10 cellular contexts compared by ENCODE assay signal in the genomic region with DNA sequence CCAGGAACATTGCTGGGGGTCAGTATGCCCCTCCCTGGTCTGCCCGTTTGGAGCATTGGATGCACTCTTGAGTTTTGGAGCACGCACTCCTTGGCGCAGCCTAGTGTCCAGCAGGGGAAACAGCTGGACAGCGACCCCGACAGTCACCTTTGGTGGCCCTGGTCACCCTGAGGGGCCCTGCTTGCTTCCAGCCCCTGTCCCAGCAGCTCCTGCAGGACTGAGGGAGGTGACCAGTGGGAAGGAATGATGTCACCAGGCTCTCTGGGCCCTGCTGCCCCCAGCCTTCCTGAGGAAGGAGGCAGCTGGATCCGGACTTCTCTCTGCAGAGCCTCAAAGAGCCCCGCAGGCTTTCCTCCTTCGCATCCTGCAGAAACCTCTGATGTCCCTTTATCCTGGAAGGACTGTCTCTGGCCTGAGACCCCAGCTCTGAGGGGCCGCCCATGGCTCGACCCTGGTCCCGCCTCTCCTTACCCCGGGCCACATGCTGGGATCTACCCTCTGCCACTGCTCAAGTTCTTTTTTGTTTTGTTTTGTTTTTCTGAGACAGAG. TPM values are rescaled to one million over a fixed set of nuclear protein-coding genes. Genes with fewer than 3 reads are reported as not detected.
DNase-seq lines count a peak whose midpoint lies in the region; ATAC-seq and TF ChIP-seq lines count a peak whose summit lies in the region.
"Had no signal": no experiment of that assay in that cellular context is flagged by ENCODE, and none has a peak within 500 bp of the region (broad histone marks: within the 10 kb centered on the region; RNA-seq: fewer than 3 reads in every experiment).

No MANE protein-coding gene starts in this region.

- peak; percentile 51 for DNase-seq in GM13976 (ENCODE audit: low spot score)
- DNase-seq in right cardiac atrium = peak; percentile 55 to 80 (median 70)
- no peak for DNase-seq in NCI-H2171 treated with DMSO at 0.1 percent for 48 hours (lab: John Stamatoyannopoulos, UW)
- DNase-seq in dorsolateral prefrontal cortex = no peak
- DNase-seq: activated CD4-positive, alpha-beta T cell treated with anti-CD3 and anti-CD28 coated beads, Interleukin-2, amount 50 U/mL, for 4 hours had no signal

- 35% methylated on average over 12 of the region's 12 CpGs for WGBS in right cardiac atrium

- H3K27ac ChIP-seq in right cardiac atrium (ENCODE audit: low read length) (peak overlapping the region; percentile 73), skin epidermis (peak overlapping the region in 19 of 21 experiments; percentile 25 to 89 (median 64)), dorsolateral prefrontal cortex (peak overlapping the region in 3 of 59 donors; percentile 4 to 42 (median 17))

- no peaks in the 10 kb centered on the region for H3K27me3 ChIP-seq in right cardiac atrium (ENCODE audit: control insufficient read depth, insufficient read depth)
- H3K27me3 ChIP-seq in dorsolateral prefrontal cortex = peaks cover 0 to 9% (median 0%) of the 10 kb centered on the region in 45 donors

- intact Hi-C loops in right cardiac atrium (cut with DNase I) = no loop called here
- intact Hi-C loops in dorsolateral prefrontal cortex (cut with DNase I) = no loop called here

- no peaks in the 10 kb centered on the region for H3K9me3 ChIP-seq in right cardiac atrium (ENCODE audit: control insufficient read depth, low read length)

- TF ChIP-seq CTCF in GM13976 (IDR thresholded peaks at IDR 0.05; ENCODE audit: borderline replicate concordance, control extremely low read depth, extremely low read depth, insufficient read depth, missing control alignments) = peak; percentile 32
- peak; percentile 24; the same call in 1 of the 2 replicates for TF ChIP-seq CTCF in WI38 (IDR thresholded peaks at IDR 0.05; ENCODE audit: low read depth, low read length)
- peak in 7 of 56 donors; percentile 7 to 18 (median 14) for TF ChIP-seq CTCF in dorsolateral prefrontal cortex (IDR thresholded peaks at IDR 0.05 in 54 of 56, conservative IDR thresholded peaks at IDR 0.05 in 2 of 56; ENCODE audit: low read depth in 1 of 56, partially characterized antibody in 56 of 56)

- in situ Hi-C loops in GM13976 (cut with MboI; ENCODE audit: low sequenced_read_pairs, unreplicated experiment) = no loop called here

- H3K4me1 ChIP-seq in right cardiac atrium (ENCODE audit: control insufficient read depth, insufficient read depth, low read length) = peaks cover 4% of the 10 kb centered on the region

- peak; percentile 78 to 88 for ATAC-seq in right cardiac atrium
- ATAC-seq in GM18498 (IDR thresholded peaks at IDR 0.05; ENCODE audit: unreplicated experiment) = no peak
- no peak for ATAC-seq in GM19467 (IDR thresholded peaks at IDR 0.05; ENCODE audit: unreplicated experiment)

- H3K4me3 ChIP-seq in WI38 (ENCODE audit: low read depth, low read length) = no peak overlapping the region
- H3K4me3 ChIP-seq in right cardiac atrium (ENCODE audit: low read length) = peak overlapping the region; percentile 29
- H3K4me3 ChIP-seq in skin epidermis = peak overlapping the region in 4 of 7 experiments; percentile 11 to 26 (median 18)
- H3K4me3 ChIP-seq in dorsolateral prefrontal cortex = peak overlapping the region in 10 of 59 donors; percentile 5 to 30 (median 20)

RNA-seq across cellular contexts. Expression of a gene that starts 11.8 kb away (rescaled TPM):
- not detected for total RNA-seq in right cardiac atrium
- not detected for polyA plus RNA-seq in right cardiac atrium
- total RNA-seq in dorsolateral prefrontal cortex = under 1 TPM in 8 of 120 experiments, not detected in 112; 0.28 to 0.84 (median 0.41) TPM
- total RNA-seq: M059J had no signal

RNA-seq across cellular contexts. Expression of a gene that starts 21.9 kb away (rescaled TPM):
- 10 to 100 TPM; 27.5 to 55.0 (median 37.8) TPM for total RNA-seq in right cardiac atrium
- polyA plus RNA-seq in right cardiac atrium = 62.8 TPM
- 10 to 100 TPM in 42 of 120 experiments, 1 to 10 TPM in 78; 1.7 to 41.8 (median 8.0) TPM for total RNA-seq in dorsolateral prefrontal cortex

RNA-seq across cellular contexts. Expression of a gene that starts 25.1 kb away (rescaled TPM):
- total RNA-seq in right cardiac atrium (10 to 100 TPM in 1 of 4 donors, 1 to 10 TPM in 3; 6.4 to 10.1 (median 9.2) TPM), dorsolateral prefrontal cortex (10 to 100 TPM in 64 of 120 experiments, 1 to 10 TPM in 56; 6.4 to 18.5 (median 10.4) TPM)
- polyA plus RNA-seq in right cardiac atrium = 10.9 TPM

RNA-seq across cellular contexts. Expression of a gene that starts 41.0 kb away (rescaled TPM):
- total RNA-seq in right cardiac atrium (1 to 10 TPM in 2 of 4 donors, under 1 TPM in 2; 0.72 to 1.7 (median 0.95) TPM), dorsolateral prefrontal cortex (1 to 10 TPM in 38 of 120 experiments, under 1 TPM in 76, not detected in 6; 0.12 to 7.8 (median 0.77) TPM)
- 0.68 TPM for polyA plus RNA-seq in right cardiac atrium

RNA-seq across cellular contexts. Expression of a gene that starts 47.5 kb away (rescaled TPM):
- total RNA-seq in right cardiac atrium (1 to 10 TPM; 6.2 to 8.7 (median 7.6) TPM), dorsolateral prefrontal cortex (10 to 100 TPM; 15.3 to 32.9 (median 20.5) TPM)
- 7.2 TPM for polyA plus RNA-seq in right cardiac atrium

Comparison
In these comparisons a context has a peak if more than half of its experiments do, and no peak if none do; other contexts are left out.
1. DNase-seq: peak in GM13976 (single experiment) and right cardiac atrium (3 of 3); none in NCI-H2171 treated with DMSO at 0.1 percent for 48 hours (single experiment) and dorsolateral prefrontal cortex (0 of 10).
2. ATAC-seq: peak in right cardiac atrium (2 of 2); none in GM18498 (single experiment) and GM19467 (single experiment).